Comparison of ENCODE assay signal across 19 cellular contexts in genomic region chr6:4394786-4395185, GRCh38.
A peak's percentile ranks its signal among the peaks of the same experiment; 100 is the strongest.
DNase-seq lines count a peak whose midpoint lies in the region; ATAC-seq and TF ChIP-seq lines count a peak whose summit lies in the region.
"Had no signal": no experiment of that assay in that cellular context is flagged by ENCODE, and none has a peak within 500 bp of the region (broad histone marks: within the 10 kb centered on the region; RNA-seq: fewer than 3 reads in every experiment).

No MANE protein-coding gene starts in this region.

- H3K27me3 ChIP-seq in HCT116 (ENCODE audit: insufficient read depth, low read length) (no peaks in the 10 kb centered on the region), right atrium auricular region (no peaks in the 10 kb centered on the region)
- H3K27me3 ChIP-seq: left lung had no signal

- no peaks in the 10 kb centered on the region for H4K20me1 ChIP-seq in HCT116 (ENCODE audit: insufficient read depth)

- H3K4me3 ChIP-seq in HCT116 (replicated peaks in 1 of 2; ENCODE audit: low read depth in 1 of 2, low read length in 2 of 2) (no peak overlapping the region), right atrium auricular region (no peak overlapping the region)
- H3K4me3 ChIP-seq: HAP-1, left lung, skin epidermis, thoracic aorta had no signal

- peaks cover 0 to 7% of the 10 kb centered on the region in 2 experiments; a peak in 1 of 4 replicates for H3K4me1 ChIP-seq in HCT116 (ENCODE audit: control insufficient read depth in 1 of 2, insufficient read depth in 2 of 2, low read length in 2 of 2)
- H3K4me1 ChIP-seq in right atrium auricular region: peaks cover 0 to 28% of the 10 kb centered on the region in 2 donors
- H3K4me1 ChIP-seq: HAP-1, left lung had no signal

- H3K36me3 ChIP-seq in HCT116 (ENCODE audit: control insufficient read depth in 1 of 2, insufficient read depth in 2 of 2, low read length in 2 of 2) (no peaks in the 10 kb centered on the region), right atrium auricular region (no peaks in the 10 kb centered on the region)
- H3K36me3 ChIP-seq: HAP-1, left lung, thoracic aorta had no signal

- peak overlapping the region; percentile 37 for H2AFZ ChIP-seq in HCT116 (ENCODE audit: low read depth, low read length, poor library complexity, severe bottlenecking)

- H3K27ac ChIP-seq in HCT116 (ENCODE audit: low read depth, low read length) (no peak overlapping the region), right atrium auricular region (no peak overlapping the region)
- H3K27ac ChIP-seq: left lung, skin epidermis, thoracic aorta had no signal

- no peak for TF ChIP-seq RAD21 in HCT116 (IDR thresholded peaks at IDR 0.05; ENCODE audit: low read depth)

- no peak for ATAC-seq in HCT116
- no peak for ATAC-seq in HG03175 (IDR thresholded peaks at IDR 0.05; ENCODE audit: unreplicated experiment)
- ATAC-seq: activated CD4-positive, CD25-positive, alpha-beta regulatory T cell treated with anti-CD3 and anti-CD28 coated beads, Interleukin-2, amount 50 U/mL, for 24 hours; left lung had no signal

- H3K79me2 ChIP-seq in HCT116 (ENCODE audit: insufficient read depth, low read length): no peaks in the 10 kb centered on the region

- no peaks in the 10 kb centered on the region for H3K9me2 ChIP-seq in HCT116 (ENCODE audit: insufficient read depth)

- POLR2A ChIA-PET in HCT116 (lab: Charles Lee): no interaction called here

- BruUV-seq in HCT116 (replicated peaks; lab: Mats Ljungman, UMichigan): no TSS peak

- intact Hi-C loops in HCT116 (cut with micrococcal nuclease): no loop called here

- CTCF ChIA-PET in HCT116 (lab: Charles Lee): no interaction called here

- RAD21 ChIA-PET in HCT116 (lab: Charles Lee; ENCODE audit: low non-redundant PET in 1 of 2, low total read pairs in 2 of 2, uncharacterized antibody in 2 of 2, unreplicated experiment in 2 of 2): no interaction called here

- H3K9ac ChIP-seq in HCT116 (ENCODE audit: low read length): no peak overlapping the region

- peak overlapping the region; percentile 18; the same call in 1 of the 2 replicates for H3K4me2 ChIP-seq in HCT116 (ENCODE audit: low read length)

- no peak for TF ChIP-seq CTCF in HCT116 (IDR thresholded peaks at IDR 0.05 in 2 of 3, conservative IDR thresholded peaks at IDR 0.05 in 1 of 3; ENCODE audit: borderline replicate concordance in 1 of 3, insufficient read depth in 1 of 3, low read depth in 2 of 3, low read length in 2 of 3)
- TF ChIP-seq CTCF in GM10266 (IDR thresholded peaks at IDR 0.05; ENCODE audit: control insufficient read depth, insufficient read depth, low read depth, missing control alignments): no peak
- no peak for TF ChIP-seq CTCF in right atrium auricular region (IDR thresholded peaks at IDR 0.05)

- TF ChIP-seq POLR2A in HCT116 (IDR thresholded peaks at IDR 0.05; ENCODE audit: borderline replicate concordance, extremely low read depth, insufficient read depth, insufficient read length): no peak

- DNase-seq in HCT116 (ENCODE audit: low read depth, low spot score) (no peak), NCI-H128 (lab: John Stamatoyannopoulos, UW; ENCODE audit: unreplicated experiment) (peak; percentile 13), OCI-M1 (lab: John Stamatoyannopoulos, UW) (peak; percentile 44), islet precursor cell (peak; percentile 73), GM10266 (ENCODE audit: extremely low spot score) (no peak), NCI-H526 (lab: John Stamatoyannopoulos, UW) (no peak), right atrium auricular region (ENCODE audit: low spot score) (no peak)
- DNase-seq: activated gamma-delta T cell, amygdala, foreskin fibroblast, left lung, MM.1S, NCI-H526 treated with DMSO at 0.1 percent for 48 hours, T-helper 1 cell had no signal

- H3K9me3 ChIP-seq in HCT116 (ENCODE audit: control insufficient read depth in 1 of 2, insufficient read depth in 1 of 2, low read depth in 1 of 2, low read length in 2 of 2): no peaks in the 10 kb centered on the region
- H3K9me3 ChIP-seq in right atrium auricular region: no peaks in the 10 kb centered on the region
- H3K9me3 ChIP-seq: HAP-1, left lung, thoracic aorta had no signal

TF ChIP-seq in HCT116, 20 proteins besides CTCF, POLR2A, EP300 and RAD21:
- TF ChIP-seq CBX3 (IDR thresholded peaks at IDR 0.05; ENCODE audit: low read depth): no peak
- no peak for TF ChIP-seq ZNF274 (IDR thresholded peaks at IDR 0.05; ENCODE audit: low read depth, low read length)
- no peak for TF ChIP-seq CEBPB (IDR thresholded peaks at IDR 0.05; ENCODE audit: low read depth)
- no peak for TF ChIP-seq REST (IDR thresholded peaks at IDR 0.05; ENCODE audit: low read depth)
- no peak for TF ChIP-seq SIN3A (IDR thresholded peaks at IDR 0.05; ENCODE audit: low read depth)
- TF ChIP-seq, protein P1, sequence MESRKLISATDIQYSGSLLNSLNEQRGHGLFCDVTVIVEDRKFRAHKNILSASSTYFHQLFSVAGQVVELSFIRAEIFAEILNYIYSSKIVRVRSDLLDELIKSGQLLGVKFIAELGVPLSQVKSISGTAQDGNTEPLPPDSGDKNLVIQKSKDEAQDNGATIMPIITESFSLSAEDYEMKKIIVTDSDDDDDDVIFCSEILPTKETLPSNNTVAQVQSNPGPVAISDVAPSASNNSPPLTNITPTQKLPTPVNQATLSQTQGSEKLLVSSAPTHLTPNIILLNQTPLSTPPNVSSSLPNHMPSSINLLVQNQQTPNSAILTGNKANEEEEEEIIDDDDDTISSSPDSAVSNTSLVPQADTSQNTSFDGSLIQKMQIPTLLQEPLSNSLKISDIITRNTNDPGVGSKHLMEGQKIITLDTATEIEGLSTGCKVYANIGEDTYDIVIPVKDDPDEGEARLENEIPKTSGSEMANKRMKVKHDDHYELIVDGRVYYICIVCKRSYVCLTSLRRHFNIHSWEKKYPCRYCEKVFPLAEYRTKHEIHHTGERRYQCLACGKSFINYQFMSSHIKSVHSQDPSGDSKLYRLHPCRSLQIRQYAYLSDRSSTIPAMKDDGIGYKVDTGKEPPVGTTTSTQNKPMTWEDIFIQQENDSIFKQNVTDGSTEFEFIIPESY (IDR thresholded peaks at IDR 0.05; ENCODE audit: extremely low read depth, insufficient replicate concordance, low read length): no peak
- TF ChIP-seq, protein P2, sequence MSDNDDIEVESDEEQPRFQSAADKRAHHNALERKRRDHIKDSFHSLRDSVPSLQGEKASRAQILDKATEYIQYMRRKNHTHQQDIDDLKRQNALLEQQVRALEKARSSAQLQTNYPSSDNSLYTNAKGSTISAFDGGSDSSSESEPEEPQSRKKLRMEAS (IDR thresholded peaks at IDR 0.05): no peak
- TF ChIP-seq, protein P3, sequence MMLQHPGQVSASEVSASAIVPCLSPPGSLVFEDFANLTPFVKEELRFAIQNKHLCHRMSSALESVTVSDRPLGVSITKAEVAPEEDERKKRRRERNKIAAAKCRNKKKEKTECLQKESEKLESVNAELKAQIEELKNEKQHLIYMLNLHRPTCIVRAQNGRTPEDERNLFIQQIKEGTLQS (IDR thresholded peaks at IDR 0.05): no peak
- TF ChIP-seq YY1 (IDR thresholded peaks at IDR 0.05; ENCODE audit: extremely low read depth, insufficient replicate concordance, low read depth, low read length): no peak
- no peak for TF ChIP-seq EGR1 (IDR thresholded peaks at IDR 0.05; ENCODE audit: low read depth)
- TF ChIP-seq FOSL1 (IDR thresholded peaks at IDR 0.05; ENCODE audit: low read depth): no peak
- no peak for TF ChIP-seq ZFX (IDR thresholded peaks at IDR 0.05)
- TF ChIP-seq TCF7L2 (IDR thresholded peaks at IDR 0.05; ENCODE audit: borderline replicate concordance, extremely low read depth, insufficient read depth, insufficient read length): no peak
- TF ChIP-seq EZH2phosphoT487 (IDR thresholded peaks at IDR 0.05; ENCODE audit: borderline replicate concordance): no peak
- no peak for TF ChIP-seq POLR2AphosphoS5 (IDR thresholded peaks at IDR 0.05; ENCODE audit: low read depth, low read length)
- no peak for TF ChIP-seq EZH2 (IDR thresholded peaks at IDR 0.05)

Comparison
In these comparisons a context has a peak if more than half of its experiments do, and no peak if none do; other contexts are left out.
1. DNase-seq: peak in NCI-H128 (single experiment), OCI-M1 (single experiment) and islet precursor cell (single experiment); none in HCT116 (single experiment), GM10266 (single experiment), NCI-H526 (0 of 2) and right atrium auricular region (single experiment).